ENCODE assay signal across 10 cellular contexts in genomic region chr3:10505050-10505790, GRCh38. TPM values are rescaled to one million over a fixed set of nuclear protein-coding genes. Genes with fewer than 3 reads are reported as not detected.
A peak's percentile ranks its signal among the peaks of the same experiment; 100 is the strongest.
DNase-seq lines count a peak whose midpoint lies in the region; FAIRE-seq lines count a peak whose summit lies in the region.
"Had no signal": no experiment of that assay in that cellular context is flagged by ENCODE, and none has a peak within 500 bp of the region (broad histone marks: within the 10 kb centered on the region; RNA-seq: fewer than 3 reads in every experiment).

TSS of gene ATP2B2 (minus strand) at chr3:10505586. CDS start at chr3:10449543, 56,043 bp downstream.

- peaks cover 0 to 11% (median 3%) of the 10 kb centered on the region in 3 donors for H3K4me1 ChIP-seq in skeletal muscle tissue (ENCODE audit: control insufficient read depth in 3 of 3, insufficient read depth in 3 of 3, low read length in 3 of 3)

- H3K9me3 ChIP-seq in skeletal muscle tissue (ENCODE audit: control insufficient read depth in 3 of 3, low read length in 3 of 3) = no peaks in the 10 kb centered on the region

- intact Hi-C loops in head of caudate nucleus (cut with DNase I) = no loop called here

- DNase-seq in NCI-H2029 (lab: John Stamatoyannopoulos, UW) = peak; percentile 21
- no peak for DNase-seq in NCI-H2029 treated with DMSO at 0.1 percent for 48 hours (lab: John Stamatoyannopoulos, UW)
- DNase-seq in NCI-H69 (lab: John Stamatoyannopoulos, UW) = peak; percentile 70
- peak in 39 of 42 donors; percentile 21 to 79 (median 49) for DNase-seq in head of caudate nucleus
- no peak for DNase-seq in MV-4-11 (lab: John Stamatoyannopoulos, UW)
- DNase-seq in HTR-8/SVneo (ENCODE audit: insufficient read length, low spot score) = no peak
- DNase-seq in H4 (ENCODE audit: low spot score) = no peak

- no peak within 1 kb of the TSS for H3K27ac ChIP-seq in skeletal muscle tissue (ENCODE audit: low read depth, low read length)
- H3K27ac ChIP-seq: RWPE1 had no signal

- H3K4me3 ChIP-seq in skeletal muscle tissue (ENCODE audit: low read length in 3 of 3) = peak within 1 kb of the TSS in 2 of 3 donors; percentile 43 to 52

- FAIRE-seq in HTR-8/SVneo (lab: Jason Lieb, UNC) = no peak

- H3K27me3 ChIP-seq in skeletal muscle tissue (ENCODE audit: control insufficient read depth in 3 of 3, insufficient read depth in 3 of 3, low read length in 3 of 3) = peaks cover 5 to 21% (median 12%) of the 10 kb centered on the region in 3 donors

- no peaks in the 10 kb centered on the region for H3K36me3 ChIP-seq in skeletal muscle tissue (ENCODE audit: control insufficient read depth in 3 of 3, insufficient read depth in 3 of 3, low read length in 3 of 3)

- H3K9ac ChIP-seq in skeletal muscle tissue (ENCODE audit: low read depth in 1 of 3, low read length in 3 of 3) = peak within 1 kb of the TSS; percentile 32 to 60 (median 33)

RNA-seq across cellular contexts. Expression of gene ATP2B2, which starts in this region (rescaled TPM):
- total RNA-seq in skeletal muscle tissue = 3.7 TPM
- 0.12 TPM in 2 replicates for total RNA-seq in H4 (2014; rRNA removed; shearing (Covaris generic))
- total RNA-seq: pulmonary artery endothelial cell had no signal

Comparison
In these comparisons a context has a peak if more than half of its experiments do, and no peak if none do; other contexts are left out.
1. DNase-seq: peak in NCI-H2029 (single experiment), NCI-H69 (single experiment) and head of caudate nucleus (39 of 42); none in NCI-H2029 treated with DMSO at 0.1 percent for 48 hours (single experiment), MV-4-11 (single experiment), HTR-8/SVneo (single experiment) and H4 (single experiment).